Comparison of ENCODE assay signal across 8 cellular contexts in the genomic region with DNA sequence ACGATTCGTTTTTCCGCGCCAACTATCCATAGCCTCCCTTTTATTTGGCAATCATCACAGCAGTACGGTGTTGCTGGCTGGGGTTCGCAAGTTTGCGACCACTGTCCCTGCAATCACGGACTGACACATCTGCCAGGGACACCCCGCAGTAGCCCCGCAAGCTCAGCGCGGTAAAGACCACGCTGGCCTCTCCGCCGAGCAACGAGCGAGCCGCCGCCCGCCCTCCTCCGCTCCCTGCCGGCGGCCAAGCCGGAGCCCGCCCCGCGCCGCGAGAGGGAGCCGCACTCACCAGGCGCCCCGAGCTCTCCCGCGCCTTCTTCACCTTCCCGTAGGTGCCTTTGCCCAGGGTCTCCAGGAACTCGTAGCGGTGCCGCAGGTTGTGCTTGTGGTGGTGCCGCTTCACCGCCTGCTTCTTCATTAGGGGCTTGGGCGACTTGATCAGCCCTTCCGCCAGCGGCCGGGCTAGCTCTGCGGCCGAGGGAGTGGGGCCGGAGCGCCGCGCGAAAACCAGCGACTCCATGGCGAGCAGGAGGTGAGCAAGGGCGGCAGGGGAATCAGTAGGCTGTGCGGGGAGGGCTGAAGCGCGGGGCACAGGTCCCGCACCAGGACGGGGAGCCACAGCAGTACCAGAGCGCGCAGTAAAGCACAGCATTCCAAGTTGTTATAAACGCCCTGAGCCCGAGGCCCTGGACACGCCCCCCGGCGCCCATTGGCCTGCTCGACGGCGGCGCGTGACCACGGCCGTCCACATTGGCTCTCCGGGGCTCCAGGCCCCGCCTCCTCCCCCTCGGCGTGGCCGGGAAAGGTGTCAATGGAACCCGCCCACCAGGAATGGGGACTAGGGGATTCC. TPM values are rescaled to one million over a fixed set of nuclear protein-coding genes. Genes with fewer than 3 reads are reported as not detected.
A peak's percentile ranks its signal among the peaks of the same experiment; 100 is the strongest.
DNase-seq lines count a peak whose midpoint lies in the region; ATAC-seq, FAIRE-seq and TF ChIP-seq lines count a peak whose summit lies in the region.

Gene NUAK2 (minus strand): TSS at position 637 of the 850 bp plus-strand sequence. CDS start 117 bp downstream, at position 520.

- peak within 1 kb of the TSS; percentile 93 for H3K27ac Mint-ChIP-seq in activated naive CD4-positive, alpha-beta T cell treated with anti-CD3 and anti-CD28 coated beads for 36 hours
- peak within 1 kb of the TSS; percentile 85 for H3K27ac Mint-ChIP-seq in neural crest cell (ENCODE audit: unreplicated experiment)
- H3K27ac Mint-ChIP-seq in stimulated activated naive CD8-positive, alpha-beta T cell treated with anti-CD3 and anti-CD28 coated beads, Interleukin-15, amount 100 ng/mL, for 72 hours = peak within 1 kb of the TSS; percentile 70 to 89

- ATAC-seq in stimulated activated naive CD8-positive, alpha-beta T cell treated with anti-CD3 and anti-CD28 coated beads, Interleukin-15, amount 100 ng/mL, for 72 hours = peak; percentile 81

- no peaks in the 10 kb centered on the region for H3K9me3 Mint-ChIP-seq in activated naive CD4-positive, alpha-beta T cell treated with anti-CD3 and anti-CD28 coated beads for 36 hours
- no peaks in the 10 kb centered on the region for H3K9me3 Mint-ChIP-seq in neural crest cell
- no peaks in the 10 kb centered on the region for H3K9me3 Mint-ChIP-seq in stimulated activated naive CD8-positive, alpha-beta T cell treated with anti-CD3 and anti-CD28 coated beads, Interleukin-15, amount 100 ng/mL, for 72 hours

- peaks cover 50% of the 10 kb centered on the region for H3K4me1 Mint-ChIP-seq in activated naive CD4-positive, alpha-beta T cell treated with anti-CD3 and anti-CD28 coated beads for 36 hours (ENCODE audit: low read depth)
- peaks cover 61% of the 10 kb centered on the region for H3K4me1 Mint-ChIP-seq in neural crest cell
- H3K4me1 Mint-ChIP-seq in stimulated activated naive CD8-positive, alpha-beta T cell treated with anti-CD3 and anti-CD28 coated beads, Interleukin-15, amount 100 ng/mL, for 72 hours = peaks cover 73% of the 10 kb centered on the region

- H3K36me3 ChIP-seq in ES-I3 (ENCODE audit: insufficient read depth, low read length) (0 out of 2 replicates have a peak, but pooled peaks cover 3% of the 10 kb centered on the region), SJSA1 (peaks cover 7% of the 10 kb centered on the region; the same call in 1 of the 2 replicates)

- no peaks in the 10 kb centered on the region for H3K27me3 Mint-ChIP-seq in activated naive CD4-positive, alpha-beta T cell treated with anti-CD3 and anti-CD28 coated beads for 36 hours (ENCODE audit: low read depth)
- H3K27me3 Mint-ChIP-seq in neural crest cell (ENCODE audit: low read depth) = no peaks in the 10 kb centered on the region
- H3K27me3 Mint-ChIP-seq in stimulated activated naive CD8-positive, alpha-beta T cell treated with anti-CD3 and anti-CD28 coated beads, Interleukin-15, amount 100 ng/mL, for 72 hours = no peaks in the 10 kb centered on the region

- peak within 1 kb of the TSS; percentile 75 for H3K4me3 ChIP-seq in SJSA1

- H3K4me1 ChIP-seq in ES-I3 (ENCODE audit: insufficient read depth, low read length) = peaks cover 46% of the 10 kb centered on the region
- H3K4me1 ChIP-seq in SJSA1 (replicated peaks) = peaks cover 60% of the 10 kb centered on the region

- CTCF ChIA-PET in activated naive CD4-positive, alpha-beta T cell treated with anti-CD3 and anti-CD28 coated beads for 36 hours (lab: Charles Lee) = interaction anchor here (1.1 to 23.5 kb wide), 7 partner anchors 11 to 91 kb away, joined by 3 to 948 read pairs (median 6); no protein-coding TSS in a partner anchor

- no peaks in the 10 kb centered on the region for H3K9me3 ChIP-seq in ES-I3 (ENCODE audit: control insufficient read depth, insufficient read depth, low read length)
- no peaks in the 10 kb centered on the region for H3K9me3 ChIP-seq in SJSA1 (replicated peaks)

- peak; percentile 53 for TF ChIP-seq CTCF in neural crest cell (conservative IDR thresholded peaks at IDR 0.05)

- no peaks in the 10 kb centered on the region for H3K27me3 ChIP-seq in SJSA1 (replicated peaks)

- DNase-seq in LoVo (ENCODE audit: low spot score) = peak; percentile 91
- peak; percentile 89 to 91 for DNase-seq in SJSA1 (ENCODE audit: low read depth in 1 of 2, low spot score in 2 of 2)
- peak; percentile 90 for DNase-seq in activated naive CD4-positive, alpha-beta T cell treated with anti-CD3 and anti-CD28 coated beads for 36 hours
- peak; percentile 86 to 89 for DNase-seq in frontal cortex (ENCODE audit: low spot score in 2 of 2)
- peak; percentile 93 for DNase-seq in neural crest cell (ENCODE audit: low read depth, low spot score)
- peak; percentile 71 to 79 for DNase-seq in stimulated activated naive CD8-positive, alpha-beta T cell treated with anti-CD3 and anti-CD28 coated beads, Interleukin-15, amount 100 ng/mL, for 72 hours
- no peak for DNase-seq in Kasumi-1 (lab: John Stamatoyannopoulos, UW)

- peak within 1 kb of the TSS; percentile 80 for H3K9ac ChIP-seq in ES-I3 (ENCODE audit: low read depth, low read length)

- peaks cover 10% of the 10 kb centered on the region for H3K36me3 Mint-ChIP-seq in activated naive CD4-positive, alpha-beta T cell treated with anti-CD3 and anti-CD28 coated beads for 36 hours (ENCODE audit: low read depth)
- peaks cover 2% of the 10 kb centered on the region for H3K36me3 Mint-ChIP-seq in neural crest cell (ENCODE audit: low read depth)

- H3K4me3 Mint-ChIP-seq in activated naive CD4-positive, alpha-beta T cell treated with anti-CD3 and anti-CD28 coated beads for 36 hours = peak within 1 kb of the TSS; percentile 98
- peak within 1 kb of the TSS; percentile 96 for H3K4me3 Mint-ChIP-seq in neural crest cell
- peak within 1 kb of the TSS; percentile 87 to 99 for H3K4me3 Mint-ChIP-seq in stimulated activated naive CD8-positive, alpha-beta T cell treated with anti-CD3 and anti-CD28 coated beads, Interleukin-15, amount 100 ng/mL, for 72 hours

- peak within 1 kb of the TSS; percentile 40 for H3K27ac ChIP-seq in SJSA1

- intact Hi-C loops in activated naive CD4-positive, alpha-beta T cell treated with anti-CD3 and anti-CD28 coated beads for 36 hours (cut with micrococcal nuclease) = loop anchor here (1.0 to 2.0 kb wide), 6 partner anchors 8 to 122 kb away; no protein-coding TSS in a partner anchor

- FAIRE-seq in frontal cortex (lab: Jason Lieb, UNC) = no peak

RNA-seq across cellular contexts. Expression of gene NUAK2, which starts in this region (rescaled TPM):
- total RNA-seq in SJSA1 (2014; rRNA removed; shearing (Covaris generic)) = 2.9 and 5.8 TPM in 2 replicates
- 10 to 100 TPM; 11.2 to 12.2 TPM for total RNA-seq in activated naive CD4-positive, alpha-beta T cell treated with anti-CD3 and anti-CD28 coated beads for 36 hours
- 0.41 TPM for total RNA-seq in frontal cortex
- 14.7 and 15.4 TPM in 2 replicates for total RNA-seq in neural crest cell

Comparison
In these comparisons a context has a peak if more than half of its experiments do, and no peak if none do; other contexts are left out.
1. Peak in DNase-seq in frontal cortex; RNA of the gene not detected or under 1 TPM.
2. DNase-seq: peak in LoVo (single experiment), SJSA1 (2 of 2), activated naive CD4-positive, alpha-beta T cell treated with anti-CD3 and anti-CD28 coated beads for 36 hours (single experiment), neural crest cell (single experiment) and stimulated activated naive CD8-positive, alpha-beta T cell treated with anti-CD3 and anti-CD28 coated beads, Interleukin-15, amount 100 ng/mL, for 72 hours (2 of 2); none in Kasumi-1 (0 of 2).
3. Peak in every context shown above with its lines, with median percentiles within 50 percentile points of each other: H3K27ac Mint-ChIP-seq and H3K4me3 Mint-ChIP-seq.